In the genomic region with DNA sequence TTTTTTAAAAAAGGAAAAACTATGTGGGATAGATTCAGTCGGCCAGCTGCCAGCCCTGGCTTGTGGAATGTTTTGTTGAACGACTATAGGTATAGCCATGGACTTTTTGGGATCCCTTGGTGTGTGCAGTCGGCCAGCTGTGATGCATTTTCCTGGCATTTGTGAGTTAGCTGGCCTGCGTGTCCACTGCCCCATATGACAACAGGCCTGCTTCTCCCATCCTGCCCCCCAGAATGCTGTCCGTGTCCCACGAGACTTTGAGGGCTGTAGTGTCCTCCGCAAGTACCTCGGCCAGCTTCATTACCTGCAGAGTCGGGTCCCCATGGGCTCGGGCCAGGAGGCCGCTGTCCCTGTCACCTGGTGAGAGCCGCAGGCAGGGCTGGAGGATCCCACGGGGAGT, we compare ENCODE assay signal across 20 cellular contexts. TPM values are rescaled to one million over a fixed set of nuclear protein-coding genes. Genes with fewer than 3 reads are reported as not detected.
DNase-seq lines count a peak whose midpoint lies in the region; ATAC-seq, FAIRE-seq and TF ChIP-seq lines count a peak whose summit lies in the region.
"Had no signal": no experiment of that assay in that cellular context is flagged by ENCODE, and none has a peak within 500 bp of the region (broad histone marks: within the 10 kb centered on the region; RNA-seq: fewer than 3 reads in every experiment).

No MANE protein-coding gene starts in this region.

- H3K27ac ChIP-seq in AG04450 (ENCODE audit: low read depth, low read length), result peak overlapping the region; percentile 31
- H3K27ac ChIP-seq in right atrium auricular region, result peak overlapping the region; percentile 43 to 71
- H3K27ac ChIP-seq in stomach, result peak overlapping the region in 4 of 5 donors; percentile 46 to 71 (median 53)
- no peak overlapping the region for H3K27ac ChIP-seq in pancreas
- H3K27ac ChIP-seq: A549, C4-2B had no signal

- POLR2A ChIA-PET in AG04450 (lab: Yijun Ruan, JAX), result no interaction called here

- H3K9me3 Mint-ChIP-seq in stimulated activated naive B cell treated with anti-CD40 and anti-IgM and Interleukin-4, amounts not matched to agents 10 μg/mL and 1 μg/mL and 100 μg/mL, for 72 hours, result no peaks in the 10 kb centered on the region
- H3K9me3 Mint-ChIP-seq: activated naive CD4-positive, alpha-beta T cell treated with anti-CD3 and anti-CD28 coated beads, Interleukin-2, amount 50 U/mL, for 72 hours; activated T-cell treated with anti-CD3 and anti-CD28 coated beads, Interleukin-2, amount 50 U/mL, for 72 hours; nephron progenitor cell; stimulated activated naive CD8-positive, alpha-beta T cell treated with anti-CD3 and anti-CD28 coated beads, Interleukin-15, Interleukin-2, amounts not matched to agents 100 ng/mL and 50 ng/mL, for 24 hours had no signal

- H3K4me1 ChIP-seq in right atrium auricular region (peaks cover 0 to 21% of the 10 kb centered on the region in 2 donors), stomach (peaks cover 15 to 39% (median 32%) of the 10 kb centered on the region in 4 donors), pancreas (peaks cover 4 to 10% (median 6%) of the 10 kb centered on the region in 3 donors)

- CTCF ChIA-PET in AG04450 (lab: Charles Lee), result interaction anchor here (1.8 kb wide), 1 partner anchor 17 kb away, joined by 9 read pairs; no protein-coding TSS in a partner anchor

- H3K27me3 ChIP-seq in AG04450 (ENCODE audit: control insufficient read depth, insufficient read depth, low read length), result no peaks in the 10 kb centered on the region
- H3K27me3 ChIP-seq in right atrium auricular region, result no peaks in the 10 kb centered on the region
- H3K27me3 ChIP-seq in stomach, result no peaks in the 10 kb centered on the region
- no peaks in the 10 kb centered on the region for H3K27me3 ChIP-seq in pancreas

- DNase-seq in AG04450 (ENCODE audit: low read depth, low spot score), result no peak
- peak; percentile 43 for DNase-seq in astrocyte of the hippocampus (ENCODE audit: low read depth, low spot score)
- DNase-seq in right atrium auricular region (ENCODE audit: low spot score), result no peak
- no peak for DNase-seq in stomach
- DNase-seq in pancreas, result no peak
- no peak for DNase-seq in RPMI8226
- DNase-seq in stimulated activated naive B cell treated with anti-CD40 and anti-IgM and Interleukin-4, amounts not matched to agents 10 μg/mL and 1 μg/mL and 100 μg/mL, for 72 hours, result no peak
- DNase-seq: activated T-cell treated with anti-CD3 and anti-CD28 coated beads, Interleukin-2, amount 50 U/mL, for 72 hours; effector CD4-positive, alpha-beta T cell; Kasumi-1; NCI-H1417; NCI-H526 treated with DMSO at 0.1 percent for 48 hours; nephron progenitor cell had no signal

- FAIRE-seq in pancreas (lab: Jason Lieb, UNC), result no peak
- FAIRE-seq: A549, bronchial epithelial cell, keratinocyte had no signal

- TF ChIP-seq POLR2A in stomach (IDR thresholded peaks at IDR 0.05), result no peak

- no peaks in the 10 kb centered on the region for H3K27me3 Mint-ChIP-seq in stimulated activated naive B cell treated with anti-CD40 and anti-IgM and Interleukin-4, amounts not matched to agents 10 μg/mL and 1 μg/mL and 100 μg/mL, for 72 hours
- H3K27me3 Mint-ChIP-seq: stimulated activated naive CD8-positive, alpha-beta T cell treated with anti-CD3 and anti-CD28 coated beads, Interleukin-15, Interleukin-2, amounts not matched to agents 100 ng/mL and 50 ng/mL, for 24 hours had no signal

- TF ChIP-seq CTCF in AG04450 (IDR thresholded peaks at IDR 0.05; ENCODE audit: low read depth, low read length) (no peak), right atrium auricular region (IDR thresholded peaks at IDR 0.05) (no peak), stomach (IDR thresholded peaks at IDR 0.05) (no peak), pancreas (IDR thresholded peaks at IDR 0.05) (no peak)

- H3K4me3 ChIP-seq in AG04450 (ENCODE audit: low read depth, low read length), result no peak overlapping the region
- H3K4me3 ChIP-seq in right atrium auricular region, result no peak overlapping the region
- no peak overlapping the region for H3K4me3 ChIP-seq in stomach
- no peak overlapping the region for H3K4me3 ChIP-seq in pancreas
- H3K4me3 ChIP-seq: A549 had no signal

- H3K36me3 Mint-ChIP-seq in stimulated activated naive B cell treated with anti-CD40 and anti-IgM and Interleukin-4, amounts not matched to agents 10 μg/mL and 1 μg/mL and 100 μg/mL, for 72 hours, result peaks cover 26 to 45% of the 10 kb centered on the region in 2 donors
- H3K36me3 Mint-ChIP-seq: activated naive CD4-positive, alpha-beta T cell treated with anti-CD3 and anti-CD28 coated beads, Interleukin-2, amount 50 U/mL, for 72 hours had no signal

- no peak for TF ChIP-seq EP300 in stomach (IDR thresholded peaks at IDR 0.05)

- H3K4me3 Mint-ChIP-seq in stimulated activated naive B cell treated with anti-CD40 and anti-IgM and Interleukin-4, amounts not matched to agents 10 μg/mL and 1 μg/mL and 100 μg/mL, for 72 hours, result no peak overlapping the region
- H3K4me3 Mint-ChIP-seq: activated T-cell treated with anti-CD3 and anti-CD28 coated beads, Interleukin-2, amount 50 U/mL, for 72 hours; nephron progenitor cell; stimulated activated naive CD8-positive, alpha-beta T cell treated with anti-CD3 and anti-CD28 coated beads, Interleukin-15, Interleukin-2, amounts not matched to agents 100 ng/mL and 50 ng/mL, for 24 hours had no signal

- peaks cover 8 to 15% of the 10 kb centered on the region in 2 donors for H3K4me1 Mint-ChIP-seq in stimulated activated naive B cell treated with anti-CD40 and anti-IgM and Interleukin-4, amounts not matched to agents 10 μg/mL and 1 μg/mL and 100 μg/mL, for 72 hours
- H3K4me1 Mint-ChIP-seq: nephron progenitor cell had no signal

- H3K36me3 ChIP-seq in right atrium auricular region (peaks cover 41% of the 10 kb centered on the region), stomach (peaks cover 26 to 73% (median 71%) of the 10 kb centered on the region in 4 donors), pancreas (peaks cover 5 to 32% (median 10%) of the 10 kb centered on the region in 3 donors)

- ATAC-seq in HG02852 (IDR thresholded peaks at IDR 0.05; ENCODE audit: unreplicated experiment), result no peak
- ATAC-seq in pancreas, result no peak
- ATAC-seq in stimulated activated naive B cell treated with anti-CD40 and anti-IgM and Interleukin-4, amounts not matched to agents 10 μg/mL and 1 μg/mL and 100 μg/mL, for 72 hours (replicated peaks), result no peak
- ATAC-seq: activated naive CD4-positive, alpha-beta T cell treated with anti-CD3 and anti-CD28 coated beads, Interleukin-2, amount 50 U/mL, for 72 hours; activated T-cell treated with anti-CD3 and anti-CD28 coated beads, Interleukin-2, amount 50 U/mL, for 72 hours had no signal

- 74 to 81% (median 77%) methylated on average over 11 to 13 of the region's 13 CpGs for WGBS in stomach, 5 donors
- 74 to 81% methylated on average over 12 to 13 of the region's 13 CpGs for WGBS in pancreas, 2 donors

- H3K27ac Mint-ChIP-seq in stimulated activated naive B cell treated with anti-CD40 and anti-IgM and Interleukin-4, amounts not matched to agents 10 μg/mL and 1 μg/mL and 100 μg/mL, for 72 hours, result no peak overlapping the region
- H3K27ac Mint-ChIP-seq: activated T-cell treated with anti-CD3 and anti-CD28 coated beads, Interleukin-2, amount 50 U/mL, for 72 hours; nephron progenitor cell had no signal

- H3K9me3 ChIP-seq in AG04450 (ENCODE audit: control insufficient read depth, insufficient read depth, low read length) (no peaks in the 10 kb centered on the region), right atrium auricular region (no peaks in the 10 kb centered on the region), stomach (no peaks in the 10 kb centered on the region), pancreas (no peaks in the 10 kb centered on the region)
- H3K9me3 ChIP-seq: A549 had no signal

- intact Hi-C loops in stomach (cut with DNase I; ENCODE audit: low total_unique reads), result no loop called here
- intact Hi-C loops in pancreas (cut with DNase I), result no loop called here

RNA-seq across cellular contexts. Expression of gene PTPN23, which starts 23.6 kb away (rescaled TPM):
- 1.3 and 2.9 TPM in 2 replicates for polyA plus RNA-seq in AG04450 (2011; rRNA removed)
- polyA minus RNA-seq in AG04450 (2011; rRNA and poly(A)+ RNA removed), result 11.0 and 13.5 TPM in 2 replicates
- 10 to 100 TPM; 13.7 to 18.8 TPM for total RNA-seq in right atrium auricular region
- 100 to 1,000 TPM in 2 of 5 donors, 10 to 100 TPM in 3; 26.3 to 120 (median 53.4) TPM for total RNA-seq in stomach
- polyA plus RNA-seq in stomach, result 10 to 100 TPM in 1 of 3 donors, 1 to 10 TPM in 2; 8.6 to 24.0 (median 9.1) TPM
- total RNA-seq in pancreas, result 10 to 100 TPM; 14.2 to 28.4 (median 20.9) TPM
- polyA plus RNA-seq in pancreas, result 10 to 100 TPM; 20.2 to 40.8 TPM

Comparison
In these comparisons a context has a peak if more than half of its experiments do, and no peak if none do; other contexts are left out.
1. H3K27ac ChIP-seq: peak in AG04450 (single experiment), right atrium auricular region (2 of 2) and stomach (4 of 5); none in pancreas (0 of 4).